8 cellular contexts compared by ENCODE assay signal in the genomic region with DNA sequence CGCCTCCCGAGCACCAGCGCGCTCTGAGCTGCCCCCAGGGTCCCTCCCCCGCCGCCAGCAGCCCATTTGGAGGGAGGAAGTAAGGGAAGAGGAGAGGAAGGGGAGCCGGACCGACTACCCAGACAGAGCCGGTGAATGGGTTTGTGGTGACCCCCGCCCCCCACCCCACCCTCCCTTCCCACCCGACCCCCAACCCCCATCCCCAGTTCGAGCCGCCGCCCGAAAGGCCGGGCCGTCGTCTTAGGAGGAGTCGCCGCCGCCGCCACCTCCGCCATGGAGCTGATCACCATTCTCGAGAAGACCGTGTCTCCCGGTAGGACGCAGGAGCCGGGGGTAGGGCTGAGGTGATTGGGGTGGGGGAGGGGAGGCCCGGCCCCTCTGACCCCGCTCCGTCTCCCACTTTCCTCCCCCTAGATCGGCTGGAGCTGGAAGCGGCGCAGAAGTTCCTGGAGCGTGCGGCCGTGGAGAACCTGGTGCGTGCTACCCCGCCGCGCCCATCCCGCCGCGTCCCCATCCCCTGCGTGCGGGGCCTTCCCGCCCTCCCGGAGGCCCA. TPM values are rescaled to one million over a fixed set of nuclear protein-coding genes. Genes with fewer than 3 reads are reported as not detected.
DNase-seq lines count a peak whose midpoint lies in the region; ATAC-seq, FAIRE-seq and TF ChIP-seq lines count a peak whose summit lies in the region.

No MANE protein-coding gene starts in this region.

- no peaks in the 10 kb centered on the region for H3K9me3 Mint-ChIP-seq in activated CD4-positive, alpha-beta T cell treated with anti-CD3 and anti-CD28 coated beads for 36 hours (ENCODE audit: low read depth)

- peak overlapping the region; percentile 98 for H3K4me3 Mint-ChIP-seq in activated CD4-positive, alpha-beta T cell treated with anti-CD3 and anti-CD28 coated beads for 36 hours

- peaks cover 56% of the 10 kb centered on the region for H3K4me1 Mint-ChIP-seq in activated CD4-positive, alpha-beta T cell treated with anti-CD3 and anti-CD28 coated beads for 36 hours

- H3K27me3 ChIP-seq in HepG2 (ENCODE audit: control insufficient read depth in 1 of 2, insufficient read depth in 2 of 2, low read length in 2 of 2) (no peaks in the 10 kb centered on the region; a peak in 1 of 5 replicates), thoracic aorta (replicated peaks; ENCODE audit: insufficient read depth) (no peaks in the 10 kb centered on the region)

- H3K9ac ChIP-seq in HepG2 (ENCODE audit: insufficient read depth, low read depth, low read length), result peak overlapping the region; percentile 72

- peak overlapping the region; percentile 95 for H3K27ac Mint-ChIP-seq in activated CD4-positive, alpha-beta T cell treated with anti-CD3 and anti-CD28 coated beads for 36 hours

- TF ChIP-seq EP300 in HepG2 (IDR thresholded peaks at IDR 0.05; ENCODE audit: low read depth in 2 of 2, low read length in 2 of 2) (no peak), HepG2 (CRISPR knock-in tag; IDR thresholded peaks at IDR 0.05; ENCODE audit: borderline replicate concordance) (no peak)

- FAIRE-seq in HepG2 (lab: Jason Lieb, UNC), result no peak

- whole genome bisulfite sequencing in HepG2 (ENCODE audit: low lambda C conversion rate), result 2% methylated on average over 32 of the region's 48 CpGs

- DNase-seq in activated CD4-positive, alpha-beta T cell treated with anti-CD3 and anti-CD28 coated beads for 36 hours, result no peak
- DNase-seq in activated CD4-positive, alpha-beta T cell treated with anti-CD3 and anti-CD28 coated beads, Interleukin-2, amount 50 U/mL, for 48 hours, result no peak
- peak; percentile 32 for DNase-seq in NCI-H1105 treated with DMSO at 0.1 percent for 48 hours (lab: John Stamatoyannopoulos, UW)
- DNase-seq in astrocyte of the cerebellum (ENCODE audit: low read depth), result no peak
- DNase-seq in HepG2 (ENCODE audit: low spot score), result no peak
- peak; percentile 4 for DNase-seq in thoracic aorta (ENCODE audit: low spot score)
- no peak for DNase-seq in GM03348 (ENCODE audit: low spot score)
- no peak for DNase-seq in hepatic stellate cell (ENCODE audit: low spot score)

- H3K4me1 ChIP-seq in HepG2 (ENCODE audit: insufficient read depth, low read length) (peaks cover 59% of the 10 kb centered on the region), thoracic aorta (ENCODE audit: control insufficient read depth in 1 of 2, low read depth in 2 of 2) (peaks cover 8 to 29% of the 10 kb centered on the region in 2 donors)

- POLR2A ChIA-PET in activated CD4-positive, alpha-beta T cell treated with anti-CD3 and anti-CD28 coated beads for 36 hours (lab: Charles Lee), result interaction anchor here (0.6 to 3.2 kb wide), 11 partner anchors 8 to 406 kb away, joined by 3 to 21 read pairs (median 5); partner anchors contain the start of genes SP2 and TBX21
- POLR2A ChIA-PET in HepG2 (lab: Yijun Ruan, JAX), result interaction anchor here (0.5 to 6.7 kb wide), 31 partner anchors 7 to 1467 kb away, joined by 3 to 59 read pairs (median 4); partner anchors contain the start of genes CDC27, CDK5RAP3, EFCAB13 and LRRC46

- H3K36me3 ChIP-seq in HepG2 (replicated peaks in 1 of 2; ENCODE audit: control insufficient read depth in 1 of 2, insufficient read depth in 2 of 2, low read length in 2 of 2), result peaks cover 17 to 28% of the 10 kb centered on the region in 2 experiments
- peaks cover 22% of the 10 kb centered on the region for H3K36me3 ChIP-seq in thoracic aorta

- no peaks in the 10 kb centered on the region for H3K9me3 ChIP-seq in HepG2 (ENCODE audit: low read length)
- H3K9me3 ChIP-seq in thoracic aorta, result no peaks in the 10 kb centered on the region

- peaks cover 11% of the 10 kb centered on the region; the same call in 1 of the 2 replicates for H4K20me1 ChIP-seq in HepG2 (ENCODE audit: insufficient read depth, low read length)

- no peak overlapping the region for H2AFZ ChIP-seq in HepG2 (ENCODE audit: low read length)

- peaks cover 47% of the 10 kb centered on the region for H3K79me2 ChIP-seq in HepG2 (ENCODE audit: insufficient read depth, low read length)

- peak overlapping the region; percentile 47; the same call in 1 of the 2 replicates for H3K4me2 ChIP-seq in HepG2 (ENCODE audit: low read depth, low read length)

- H3K27ac ChIP-seq in HepG2 (ENCODE audit: extremely low read length, insufficient read depth, low read length) (peak overlapping the region; percentile 74), thoracic aorta (peak overlapping the region; percentile 67 to 78)

- intact Hi-C loops in activated CD4-positive, alpha-beta T cell treated with anti-CD3 and anti-CD28 coated beads for 36 hours (cut with DNase I, micrococcal nuclease), result loop anchor here (1.0 to 5.0 kb wide), 19 partner anchors 10 to 1458 kb away; partner anchors contain the start of genes CDC27 (in 2 of the 2), CDK5RAP3 (in 1 of the 2), EFCAB13 (in 1 of the 2) and KANSL1 (in 1 of the 2)
- intact Hi-C loops in HepG2 (cut with micrococcal nuclease; ENCODE audit: unreplicated experiment), result loop anchor here (1.0 to 5.0 kb wide), 3 partner anchors 15 to 37 kb away; no protein-coding TSS in a partner anchor

- peaks cover 49% of the 10 kb centered on the region for H3K36me3 Mint-ChIP-seq in activated CD4-positive, alpha-beta T cell treated with anti-CD3 and anti-CD28 coated beads for 36 hours (ENCODE audit: low read depth)

- H3K4me3 ChIP-seq in astrocyte of the cerebellum (ENCODE audit: low read depth, low read length), result peak overlapping the region; percentile 71
- H3K4me3 ChIP-seq in HepG2 (replicated peaks in 1 of 3; ENCODE audit: insufficient read depth in 1 of 3, low read depth in 2 of 3, low read length in 3 of 3), result peak overlapping the region; percentile 68 to 94 (median 83); a peak in 4 of 6 replicates
- H3K4me3 ChIP-seq in thoracic aorta, result peak overlapping the region; percentile 75

- no peak for TF ChIP-seq CTCF in astrocyte of the cerebellum (IDR thresholded peaks at IDR 0.05; ENCODE audit: low read depth, low read length, missing control alignments)
- 0 out of 2 replicates have a peak, but pooled peaks have one; percentile 1 for TF ChIP-seq CTCF in HepG2 (CRISPR knock-in tag; IDR thresholded peaks at IDR 0.05)
- TF ChIP-seq CTCF in thoracic aorta (IDR thresholded peaks at IDR 0.05), result no peak

- in situ Hi-C loops in astrocyte of the cerebellum (cut with HindIII; ENCODE audit: low sequenced_read_pairs), result no loop called here
- in situ Hi-C loops in HepG2 (cut with HindIII; ENCODE audit: extremely low pct_ligation_motif_present, low pct_unique_long_range_greater_than_20kb), result no loop called here

- CTCF ChIA-PET in activated CD4-positive, alpha-beta T cell treated with anti-CD3 and anti-CD28 coated beads for 36 hours (lab: Charles Lee), result interaction anchor here (0.7 to 7.0 kb wide), 7 partner anchors 9 to 296 kb away, joined by 3 to 71 read pairs (median 4); no protein-coding TSS in a partner anchor
- CTCF ChIA-PET in HepG2 (lab: Yijun Ruan, JAX; ENCODE audit: low intra/inter-chr PET ratio, low total read pairs), result no interaction called here

- BruUV-seq in HepG2 (replicated peaks; lab: Mats Ljungman, UMichigan), result no TSS peak

- H3K27me3 Mint-ChIP-seq in activated CD4-positive, alpha-beta T cell treated with anti-CD3 and anti-CD28 coated beads for 36 hours, result no peaks in the 10 kb centered on the region

- TF ChIP-seq POLR2A in HepG2 (IDR thresholded peaks at IDR 0.05; ENCODE audit: insufficient read depth in 1 of 2, low read depth in 2 of 2, low read length in 2 of 2), result peak; percentile 53 to 71

- TF ChIP-seq RAD21 in HepG2 (CRISPR knock-in tag; IDR thresholded peaks at IDR 0.05), result no peak

- peak; percentile 4 for ATAC-seq in activated CD4-positive, alpha-beta T cell treated with anti-CD3 and anti-CD28 coated beads for 36 hours
- ATAC-seq in HepG2 (peak; percentile 41), thoracic aorta (ENCODE audit: insufficient number of reproducible peaks, low FRiP score, low read depth) (peak; percentile 8)

RNA-seq across cellular contexts. Expression of gene KPNB1, which starts 0.3 kb away (rescaled TPM):
- total RNA-seq in activated CD4-positive, alpha-beta T cell treated with anti-CD3 and anti-CD28 coated beads for 36 hours, result 100 to 1,000 TPM; 640 to 656 TPM
- total RNA-seq in HepG2 (2016; rRNA removed; fragmentation: Illumina TruSeq; extraction: Trizol), result 424 and 443 TPM in 2 replicates
- total RNA-seq in HepG2 (2016; cell fraction: cytosol; rRNA removed; fragmentation: Illumina TruSeq; extraction: Trizol; ENCODE audit: low read depth), result 39.2 and 44.6 TPM in 2 replicates
- 408 and 433 TPM in 2 replicates for total RNA-seq in HepG2 (2016; cell fraction: insoluble cytoplasmic fraction; rRNA removed; fragmentation: Illumina TruSeq; extraction: Trizol)
- 113 and 126 TPM in 2 replicates for total RNA-seq in HepG2 (2016; cell fraction: membrane; rRNA removed; fragmentation: Illumina TruSeq; extraction: Trizol)
- 217 and 252 TPM in 2 replicates for total RNA-seq in HepG2 (2016; cell fraction: nucleus; rRNA removed; fragmentation: Illumina TruSeq; extraction: Trizol)
- polyA plus RNA-seq in HepG2 (2011; rRNA removed), result 164 and 169 TPM in 2 replicates
- polyA plus RNA-seq in HepG2 (2011; cell fraction: cytosol; rRNA removed), result 81.9 and 93.5 TPM in 2 replicates
- 158 and 166 TPM in 2 replicates for polyA plus RNA-seq in HepG2 (2011; cell fraction: nucleus; rRNA removed)
- polyA plus RNA-seq in HepG2 (2012), result 249 and 287 TPM in 2 replicates
- 7.4 and 10.3 TPM in 2 replicates for polyA plus RNA-seq in HepG2 (2016; cell fraction: cytosol; fragmentation: Illumina TruSeq; extraction: Trizol; ENCODE audit: low read depth)
- polyA plus RNA-seq in HepG2 (2016; cell fraction: insoluble cytoplasmic fraction; fragmentation: Illumina TruSeq; extraction: Trizol; ENCODE audit: low read depth), result 390 TPM in 2 replicates
- 36.4 and 43.8 TPM in 2 replicates for polyA plus RNA-seq in HepG2 (2016; cell fraction: membrane; fragmentation: Illumina TruSeq; extraction: Trizol; ENCODE audit: low read depth)
- polyA plus RNA-seq in HepG2 (2016; cell fraction: nucleus; fragmentation: Illumina TruSeq; extraction: Trizol; ENCODE audit: insufficient read depth, low read depth), result 416 and 457 TPM in 2 replicates
- 266 and 436 TPM in 2 replicates for polyA minus RNA-seq in HepG2 (2011; rRNA and poly(A)+ RNA removed; ENCODE audit: low replicate concordance)
- polyA minus RNA-seq in HepG2 (2011; cell fraction: cytosol; rRNA and poly(A)+ RNA removed), result 150 and 163 TPM in 2 replicates
- polyA minus RNA-seq in HepG2 (2011; cell fraction: nucleus; rRNA and poly(A)+ RNA removed), result 84.6 and 120 TPM in 2 replicates
- total RNA-seq in thoracic aorta, result 100 to 1,000 TPM; 199 to 223 TPM

RNA-seq across cellular contexts. Expression of gene TBKBP1, which starts 43.9 kb away (rescaled TPM):
- total RNA-seq in activated CD4-positive, alpha-beta T cell treated with anti-CD3 and anti-CD28 coated beads for 36 hours, result 10 to 100 TPM; 21.8 to 23.1 TPM
- total RNA-seq in HepG2 (2016; rRNA removed; fragmentation: Illumina TruSeq; extraction: Trizol), result 2.6 and 3.0 TPM in 2 replicates
- total RNA-seq in HepG2 (2016; cell fraction: cytosol; rRNA removed; fragmentation: Illumina TruSeq; extraction: Trizol; ENCODE audit: low read depth), result 0.88 and 1.4 TPM in 2 replicates
- total RNA-seq in HepG2 (2016; cell fraction: insoluble cytoplasmic fraction; rRNA removed; fragmentation: Illumina TruSeq; extraction: Trizol), result 2.8 and 3.8 TPM in 2 replicates
- total RNA-seq in HepG2 (2016; cell fraction: membrane; rRNA removed; fragmentation: Illumina TruSeq; extraction: Trizol), result 2.5 and 2.9 TPM in 2 replicates
- total RNA-seq in HepG2 (2016; cell fraction: nucleus; rRNA removed; fragmentation: Illumina TruSeq; extraction: Trizol), result 2.6 and 4.3 TPM in 2 replicates
- 7.0 and 10.9 TPM in 2 replicates for polyA plus RNA-seq in HepG2 (2011; rRNA removed)
- 4.9 and 5.8 TPM in 2 replicates for polyA plus RNA-seq in HepG2 (2011; cell fraction: cytosol; rRNA removed)
- 50.3 and 56.8 TPM in 2 replicates for polyA plus RNA-seq in HepG2 (2011; cell fraction: nucleus; rRNA removed)
- polyA plus RNA-seq in HepG2 (2012), result 11.8 and 15.7 TPM in 2 replicates
- polyA plus RNA-seq in HepG2 (2016; cell fraction: cytosol; fragmentation: Illumina TruSeq; extraction: Trizol; ENCODE audit: low read depth), result 0.86 and 1.4 TPM in 2 replicates
- polyA plus RNA-seq in HepG2 (2016; cell fraction: insoluble cytoplasmic fraction; fragmentation: Illumina TruSeq; extraction: Trizol; ENCODE audit: low read depth), result 2.8 and 3.9 TPM in 2 replicates
- 1.6 and 2.8 TPM in 2 replicates for polyA plus RNA-seq in HepG2 (2016; cell fraction: membrane; fragmentation: Illumina TruSeq; extraction: Trizol; ENCODE audit: low read depth)
- 17.9 and 18.3 TPM in 2 replicates for polyA plus RNA-seq in HepG2 (2016; cell fraction: nucleus; fragmentation: Illumina TruSeq; extraction: Trizol; ENCODE audit: insufficient read depth, low read depth)
- polyA minus RNA-seq in HepG2 (2011; rRNA and poly(A)+ RNA removed; ENCODE audit: low replicate concordance), result 0.16 and 7.4 TPM in 2 replicates
- polyA minus RNA-seq in HepG2 (2011; cell fraction: cytosol; rRNA and poly(A)+ RNA removed), result 1.8 and 5.3 TPM in 2 replicates
- 4.2 and 6.6 TPM in 2 replicates for polyA minus RNA-seq in HepG2 (2011; cell fraction: nucleus; rRNA and poly(A)+ RNA removed)
- total RNA-seq in thoracic aorta, result 10 to 100 TPM in 1 of 2 donors, 1 to 10 TPM in 1; 8.8 to 19.1 TPM

Comparison
In these comparisons a context has a peak if more than half of its experiments do, and no peak if none do; other contexts are left out.
1. DNase-seq: peak in NCI-H1105 treated with DMSO at 0.1 percent for 48 hours (single experiment) and thoracic aorta (single experiment); none in activated CD4-positive, alpha-beta T cell treated with anti-CD3 and anti-CD28 coated beads for 36 hours (single experiment), activated CD4-positive, alpha-beta T cell treated with anti-CD3 and anti-CD28 coated beads, Interleukin-2, amount 50 U/mL, for 48 hours (0 of 2), astrocyte of the cerebellum (single experiment), HepG2 (single experiment), GM03348 (single experiment) and hepatic stellate cell (single experiment).
2. Peak in every context shown above with its lines, with median percentiles within 50 percentile points of each other: ATAC-seq and H3K4me3 ChIP-seq.